Comparison of ENCODE assay signal across 1 cellular context in the genomic region with DNA sequence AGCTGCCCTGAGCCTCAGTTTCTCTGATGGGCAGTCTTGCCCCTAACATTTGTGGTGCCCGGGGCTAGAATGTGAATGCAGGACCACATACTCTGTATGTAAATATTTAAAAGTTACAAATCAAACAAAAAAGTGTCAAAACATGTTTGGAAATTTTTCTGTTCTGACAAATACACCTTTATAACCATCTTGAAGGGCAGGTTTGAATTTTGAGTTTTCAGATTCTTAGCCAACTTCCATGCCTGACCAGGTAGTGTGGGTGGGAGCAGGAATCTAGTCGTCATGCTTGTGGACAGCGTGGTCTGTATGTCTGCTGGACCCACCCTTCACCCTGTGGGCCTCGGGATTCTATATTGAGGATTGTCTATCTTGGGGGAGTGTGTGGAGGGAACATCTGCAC.
TF ChIP-seq lines count a peak whose summit lies in the region.

No MANE protein-coding gene starts in this region.

TF ChIP-seq in IMR-90, 13 proteins besides CTCF, POLR2A, EP300 and RAD21 (continued from another document):
- TF ChIP-seq MXI1 (IDR thresholded peaks at IDR 0.05; ENCODE audit: borderline replicate concordance, low read depth, low read length) (no peak), MAFK (IDR thresholded peaks at IDR 0.05; ENCODE audit: low read depth, low read length) (no peak), USF2 (IDR thresholded peaks at IDR 0.05; ENCODE audit: low read depth, low read length) (no peak), CHD1 (IDR thresholded peaks at IDR 0.05; ENCODE audit: low read depth, low read length) (no peak), BHLHE40 (IDR thresholded peaks at IDR 0.05; ENCODE audit: low read depth, low read length) (no peak), NFE2L2 (IDR thresholded peaks at IDR 0.05; ENCODE audit: low read depth, low read length) (no peak), RFX5 (IDR thresholded peaks at IDR 0.05; ENCODE audit: low read depth, low read length) (no peak), CEBPB (IDR thresholded peaks at IDR 0.05; ENCODE audit: low read depth, low read length) (no peak), RCOR1 (IDR thresholded peaks at IDR 0.05; ENCODE audit: insufficient replicate concordance, low read length) (no peak)
- TF ChIP-seq, protein P1, sequence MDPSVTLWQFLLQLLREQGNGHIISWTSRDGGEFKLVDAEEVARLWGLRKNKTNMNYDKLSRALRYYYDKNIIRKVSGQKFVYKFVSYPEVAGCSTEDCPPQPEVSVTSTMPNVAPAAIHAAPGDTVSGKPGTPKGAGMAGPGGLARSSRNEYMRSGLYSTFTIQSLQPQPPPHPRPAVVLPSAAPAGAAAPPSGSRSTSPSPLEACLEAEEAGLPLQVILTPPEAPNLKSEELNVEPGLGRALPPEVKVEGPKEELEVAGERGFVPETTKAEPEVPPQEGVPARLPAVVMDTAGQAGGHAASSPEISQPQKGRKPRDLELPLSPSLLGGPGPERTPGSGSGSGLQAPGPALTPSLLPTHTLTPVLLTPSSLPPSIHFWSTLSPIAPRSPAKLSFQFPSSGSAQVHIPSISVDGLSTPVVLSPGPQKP (IDR thresholded peaks at IDR 0.05; ENCODE audit: borderline replicate concordance, low read depth, low read length), result no peak
